9 cellular contexts compared by ENCODE assay signal in the genomic region with DNA sequence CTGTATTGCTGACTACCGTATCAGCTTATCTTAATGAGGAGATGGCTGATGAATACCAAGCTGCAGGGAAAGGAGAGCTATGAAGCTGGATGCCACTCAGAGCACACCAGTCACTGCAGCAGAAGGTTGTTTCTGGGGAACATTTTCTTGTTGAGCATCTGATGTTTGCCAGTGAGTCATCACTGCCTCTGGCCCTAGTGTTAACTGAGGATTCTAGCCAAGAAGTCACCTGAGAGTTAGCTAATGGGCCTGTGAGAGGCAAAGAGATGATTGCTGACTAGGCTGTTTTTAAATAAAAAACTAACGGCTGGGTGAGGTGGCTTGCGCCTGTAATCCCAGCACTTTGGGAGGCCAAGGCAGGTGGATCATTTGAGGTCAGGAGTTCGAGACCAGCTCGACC. TPM values are rescaled to one million over a fixed set of nuclear protein-coding genes. Genes with fewer than 3 reads are reported as not detected.
DNase-seq lines count a peak whose midpoint lies in the region; ATAC-seq and TF ChIP-seq lines count a peak whose summit lies in the region.
"Had no signal": no experiment of that assay in that cellular context is flagged by ENCODE, and none has a peak within 500 bp of the region (broad histone marks: within the 10 kb centered on the region; RNA-seq: fewer than 3 reads in every experiment).

No MANE protein-coding gene starts in this region.

- H3K27me3 ChIP-seq in neural cell (ENCODE audit: insufficient read depth, low read depth, low read length), result no peaks in the 10 kb centered on the region
- H3K27me3 ChIP-seq: suprapubic skin had no signal

- H3K36me3 ChIP-seq in neural cell (ENCODE audit: insufficient read depth, low read length), result no peaks in the 10 kb centered on the region
- H3K36me3 ChIP-seq: suprapubic skin had no signal

- H3K4me3 ChIP-seq in epithelial cell of proximal tubule (ENCODE audit: low read depth, low read length) (no peak overlapping the region), neural cell (ENCODE audit: low read length) (peak overlapping the region; percentile 4)
- H3K4me3 ChIP-seq: suprapubic skin had no signal

- H3K79me2 ChIP-seq in neural cell (replicated peaks; ENCODE audit: insufficient read depth, low read length), result no peaks in the 10 kb centered on the region
- H3K79me2 ChIP-seq: parathyroid adenoma had no signal

- TF ChIP-seq EP300 in neural cell (conservative IDR thresholded peaks at IDR 0.05; ENCODE audit: poor library complexity, severe bottlenecking), result no peak

- no peak for ATAC-seq in HG02759 (IDR thresholded peaks at IDR 0.05; ENCODE audit: unreplicated experiment)

- H3K27ac ChIP-seq in neural cell (ENCODE audit: low read length), result peak overlapping the region; percentile 41
- H3K27ac ChIP-seq: parathyroid adenoma, suprapubic skin had no signal

- H2AFZ ChIP-seq in neural cell (ENCODE audit: low read depth, low read length), result no peak overlapping the region
- H2AFZ ChIP-seq: parathyroid adenoma had no signal

- peak overlapping the region; percentile 14 for H3K9ac ChIP-seq in neural cell (ENCODE audit: low read length)
- H3K9ac ChIP-seq: parathyroid adenoma had no signal

- DNase-seq in GM03348 (ENCODE audit: low spot score) (peak; percentile 8), NCI-H446 treated with DMSO at 0.1 percent for 48 hours (lab: John Stamatoyannopoulos, UW) (peak; percentile 34), epithelial cell of proximal tubule (ENCODE audit: low read depth) (peak; percentile 73), GM19238 (ENCODE audit: insufficient read length, low spot score) (no peak)
- no peak for DNase-seq in activated CD8-positive, alpha-beta memory T cell treated with anti-CD3 and anti-CD28 coated beads, Interleukin-2, amount 50 U/mL, for 48 hours

- no peaks in the 10 kb centered on the region for H3K9me2 ChIP-seq in neural cell (ENCODE audit: insufficient read depth, low read length)

- no peak overlapping the region for H3K4me2 ChIP-seq in neural cell (ENCODE audit: low read length)

- no peaks in the 10 kb centered on the region for H3K9me3 ChIP-seq in neural cell (ENCODE audit: low read length)
- H3K9me3 ChIP-seq: suprapubic skin had no signal

- H4K20me1 ChIP-seq in neural cell (ENCODE audit: insufficient read depth), result no peaks in the 10 kb centered on the region

- TF ChIP-seq CTCF in epithelial cell of proximal tubule (conservative IDR thresholded peaks at IDR 0.05; ENCODE audit: low read depth, low read length) (no peak), neural cell (IDR thresholded peaks at IDR 0.05; ENCODE audit: poor library complexity, severe bottlenecking) (no peak)

- TF ChIP-seq RAD21 in neural cell (conservative IDR thresholded peaks at IDR 0.05), result no peak

- H3F3A ChIP-seq in neural cell (ENCODE audit: insufficient read depth, low read length, poor library complexity, severe bottlenecking), result no peaks in the 10 kb centered on the region

TF ChIP-seq in neural cell, 6 proteins besides CTCF, POLR2A, EP300 and RAD21:
- TF ChIP-seq TAF1 (IDR thresholded peaks at IDR 0.05; ENCODE audit: low read depth), result no peak
- no peak for TF ChIP-seq REST (IDR thresholded peaks at IDR 0.05; ENCODE audit: borderline replicate concordance)
- no peak for TF ChIP-seq EZH2 (IDR thresholded peaks at IDR 0.05; ENCODE audit: borderline replicate concordance, insufficient read depth, low read length, poor library complexity, severe bottlenecking)
- TF ChIP-seq POLR2AphosphoS5 (IDR thresholded peaks at IDR 0.05), result no peak
- TF ChIP-seq MXI1 (conservative IDR thresholded peaks at IDR 0.05; ENCODE audit: poor library complexity, severe bottlenecking), result no peak
- TF ChIP-seq SMC3 (conservative IDR thresholded peaks at IDR 0.05; ENCODE audit: poor library complexity), result no peak

RNA-seq across cellular contexts. Expression of gene CCDC150, which starts 37.9 kb away (rescaled TPM):
- 5.7 and 12.5 TPM in 2 replicates for total RNA-seq in epithelial cell of proximal tubule
- 0.57 and 1.8 TPM in 2 replicates for polyA plus RNA-seq in neural cell
- polyA minus RNA-seq in neural cell, result 5.4 and 6.1 TPM in 2 replicates

Comparison
In these comparisons a context has a peak if more than half of its experiments do, and no peak if none do; other contexts are left out.
1. DNase-seq: peak in GM03348 (single experiment), NCI-H446 treated with DMSO at 0.1 percent for 48 hours (single experiment) and epithelial cell of proximal tubule (single experiment); none in GM19238 (single experiment) and activated CD8-positive, alpha-beta memory T cell treated with anti-CD3 and anti-CD28 coated beads, Interleukin-2, amount 50 U/mL, for 48 hours (single experiment).